Comparison of ENCODE assay signal across 10 cellular contexts in genomic region chr17:78828470-78829185, GRCh38. TPM values are rescaled to one million over a fixed set of nuclear protein-coding genes. Genes with fewer than 3 reads are reported as not detected.
A peak's percentile ranks its signal among the peaks of the same experiment; 100 is the strongest.
DNase-seq lines count a peak whose midpoint lies in the region; ATAC-seq and TF ChIP-seq lines count a peak whose summit lies in the region.
"Had no signal": no experiment of that assay in that cellular context is flagged by ENCODE, and none has a peak within 500 bp of the region (broad histone marks: within the 10 kb centered on the region; RNA-seq: fewer than 3 reads in every experiment).

No MANE protein-coding gene starts in this region.

- H3K4me1 Mint-ChIP-seq in endodermal cell = peaks cover 2% of the 10 kb centered on the region

- BruUV-seq in OCI-LY7 (replicated peaks; lab: Mats Ljungman, UMichigan) = no TSS peak

- H3K9me3 Mint-ChIP-seq in endodermal cell = no peaks in the 10 kb centered on the region
- H3K9me3 Mint-ChIP-seq: stimulated activated naive CD8-positive, alpha-beta T cell treated with anti-CD3 and anti-CD28 coated beads, Interleukin-15, Interleukin-2, amounts not matched to agents 100 ng/mL and 50 ng/mL, for 24 hours had no signal

- TF ChIP-seq CTCF in OCI-LY7 (conservative IDR thresholded peaks at IDR 0.05; ENCODE audit: low read length) (peak; percentile 44), endodermal cell (conservative IDR thresholded peaks at IDR 0.05) (peak; percentile 51), upper lobe of left lung (IDR thresholded peaks at IDR 0.05) (no peak)

- H3K4me3 Mint-ChIP-seq in endodermal cell = no peak overlapping the region
- H3K4me3 Mint-ChIP-seq: stimulated activated naive CD8-positive, alpha-beta T cell treated with anti-CD3 and anti-CD28 coated beads, Interleukin-15, Interleukin-2, amounts not matched to agents 100 ng/mL and 50 ng/mL, for 24 hours had no signal

- H3K36me3 ChIP-seq in OCI-LY7 (ENCODE audit: insufficient read depth, low read length) (peaks cover 98% of the 10 kb centered on the region), endodermal cell (ENCODE audit: control insufficient read depth, insufficient read depth, low read length) (peaks cover 85% of the 10 kb centered on the region), upper lobe of left lung (peaks cover 54 to 100% (median 81%) of the 10 kb centered on the region in 4 donors)

- no peak for TF ChIP-seq POLR2A in upper lobe of left lung (IDR thresholded peaks at IDR 0.05)

- no peak overlapping the region for H3K4me2 ChIP-seq in OCI-LY7 (ENCODE audit: low read length)

- H3K4me1 ChIP-seq in OCI-LY7 (ENCODE audit: insufficient read depth, low read length, poor library complexity, severe bottlenecking) (no peaks in the 10 kb centered on the region), endodermal cell (ENCODE audit: control insufficient read depth, insufficient read depth, low read length) (no peaks in the 10 kb centered on the region), upper lobe of left lung (peaks cover 0 to 21% (median 0%) of the 10 kb centered on the region in 4 donors)

- no peak for TF ChIP-seq EP300 in upper lobe of left lung (IDR thresholded peaks at IDR 0.05)

- H3K9me3 ChIP-seq in OCI-LY7 (ENCODE audit: low read length) (no peaks in the 10 kb centered on the region), endodermal cell (ENCODE audit: control insufficient read depth, low read length) (no peaks in the 10 kb centered on the region), upper lobe of left lung (no peaks in the 10 kb centered on the region)

- peaks cover 8% of the 10 kb centered on the region; the same call in 1 of the 2 replicates for H3K79me2 ChIP-seq in OCI-LY7 (ENCODE audit: insufficient read depth, low read depth, low read length)

- H3K27ac ChIP-seq in OCI-LY7 (ENCODE audit: low read depth, low read length, poor library complexity, severe bottlenecking) (no peak overlapping the region), endodermal cell (ENCODE audit: low read depth, low read length) (no peak overlapping the region), upper lobe of left lung (no peak overlapping the region)

- intact Hi-C loops in OCI-LY7 (cut with micrococcal nuclease; ENCODE audit: unreplicated experiment) = no loop called here

- H3K27me3 ChIP-seq in endodermal cell (ENCODE audit: control insufficient read depth, insufficient read depth, low read length, poor library complexity, severe bottlenecking) = no peaks in the 10 kb centered on the region
- no peaks in the 10 kb centered on the region for H3K27me3 ChIP-seq in upper lobe of left lung

- H2AFZ ChIP-seq in OCI-LY7 (ENCODE audit: low read length) = no peak overlapping the region

- peak; percentile 37 to 41 for ATAC-seq in upper lobe of left lung (ENCODE audit: low FRiP score in 2 of 2)
- ATAC-seq in GM21786 (IDR thresholded peaks at IDR 0.05; ENCODE audit: unreplicated experiment) = no peak

- peaks cover 88% of the 10 kb centered on the region for H3K36me3 Mint-ChIP-seq in endodermal cell (ENCODE audit: low read depth)

- CTCF ChIA-PET in OCI-LY7 (lab: Charles Lee; ENCODE audit: unreplicated experiment) = no interaction called here

- no peaks in the 10 kb centered on the region for H3K9me2 ChIP-seq in OCI-LY7 (ENCODE audit: insufficient read depth, low read length)

- H3K9ac ChIP-seq in endodermal cell (ENCODE audit: extremely low read depth, low read length, poor library complexity, severe bottlenecking) = no peak overlapping the region

- POLR2A ChIA-PET in OCI-LY7 (lab: Charles Lee) = no interaction called here

- DNase-seq in stimulated activated CD4-positive, alpha-beta T cell treated with anti-CD3 and anti-CD28 coated beads, Interleukin-15, amount 100 ng/mL, for 24 hours = peak; percentile 27
- DNase-seq in stimulated activated CD4-positive, alpha-beta T cell treated with anti-CD3 and anti-CD28 coated beads, Interleukin-12 subunit alpha, Interleukin-12 subunit beta, amount 100 ng/mL, for 4 hours = no peak
- DNase-seq in OCI-LY7 (ENCODE audit: low spot score) = no peak
- DNase-seq in endodermal cell = peak; percentile 89
- no peak for DNase-seq in upper lobe of left lung
- no peak for DNase-seq in superior temporal gyrus (ENCODE audit: extremely low spot score)
- DNase-seq in epidermal melanocyte (ENCODE audit: insufficient read length, low spot score) = no peak
- DNase-seq: effector CD8-positive, alpha-beta T cell had no signal

- H3K4me3 ChIP-seq in OCI-LY7 (ENCODE audit: low read depth, low read length, poor library complexity, severe bottlenecking) = no peak overlapping the region
- no peak overlapping the region for H3K4me3 ChIP-seq in endodermal cell (ENCODE audit: low read length)
- H3K4me3 ChIP-seq in upper lobe of left lung = no peak overlapping the region

- 92 to 94% methylated on average over 11 to 14 of the region's 14 CpGs for WGBS in endodermal cell (ENCODE audit: insufficient coverage in 1 of 2, insufficient read length in 1 of 2), 2 experiments
- 91 to 93% methylated on average over 14 of the region's 14 CpGs for WGBS in upper lobe of left lung, 2 donors

- peaks cover 10% of the 10 kb centered on the region; the same call in 1 of the 2 replicates for H4K20me1 ChIP-seq in OCI-LY7 (ENCODE audit: insufficient read depth, low read length)

- no peaks in the 10 kb centered on the region for H3K27me3 Mint-ChIP-seq in endodermal cell (ENCODE audit: insufficient read depth)
- H3K27me3 Mint-ChIP-seq: stimulated activated naive CD8-positive, alpha-beta T cell treated with anti-CD3 and anti-CD28 coated beads, Interleukin-15, Interleukin-2, amounts not matched to agents 100 ng/mL and 50 ng/mL, for 24 hours had no signal

- H3K27ac Mint-ChIP-seq in endodermal cell = peak overlapping the region; percentile 37
- H3K27ac Mint-ChIP-seq: stimulated activated naive CD8-positive, alpha-beta T cell treated with anti-CD3 and anti-CD28 coated beads, Interleukin-15, Interleukin-2, amounts not matched to agents 100 ng/mL and 50 ng/mL, for 24 hours had no signal

RNA-seq across cellular contexts. Expression of gene USP36, which starts 12.0 kb away (rescaled TPM):
- 46.6 and 47.2 TPM in 2 replicates for total RNA-seq in OCI-LY7 (2014; rRNA removed; shearing (Covaris generic))
- total RNA-seq in OCI-LY7 (2022) (113 and 144 TPM in 2 replicates), endodermal cell (10 to 100 TPM; 57.1 to 62.5 TPM), upper lobe of left lung (10 to 100 TPM; 31.1 to 76.5 (median 55.4) TPM)
- polyA plus RNA-seq in endodermal cell (2013, experiment 1 of 2) = 22.4 TPM
- 26.5 TPM for polyA plus RNA-seq in endodermal cell (2013, experiment 2 of 2)

RNA-seq across cellular contexts. Expression of gene CYTH1, which starts 46.6 kb away (rescaled TPM):
- 73.0 and 88.1 TPM in 2 replicates for total RNA-seq in OCI-LY7 (2014; rRNA removed; shearing (Covaris generic))
- total RNA-seq in OCI-LY7 (2022) (148 and 156 TPM in 2 replicates), endodermal cell (10 to 100 TPM; 23.1 to 27.4 TPM), upper lobe of left lung (100 to 1,000 TPM; 113 to 295 (median 121) TPM)
- 20.3 TPM for polyA plus RNA-seq in endodermal cell (2013, experiment 1 of 2)
- 17.8 TPM for polyA plus RNA-seq in endodermal cell (2013, experiment 2 of 2)

Comparison
In these comparisons a context has a peak if more than half of its experiments do, and no peak if none do; other contexts are left out.
1. DNase-seq: peak in stimulated activated CD4-positive, alpha-beta T cell treated with anti-CD3 and anti-CD28 coated beads, Interleukin-15, amount 100 ng/mL, for 24 hours (single experiment) and endodermal cell (single experiment); none in stimulated activated CD4-positive, alpha-beta T cell treated with anti-CD3 and anti-CD28 coated beads, Interleukin-12 subunit alpha, Interleukin-12 subunit beta, amount 100 ng/mL, for 4 hours (single experiment), OCI-LY7 (single experiment), upper lobe of left lung (0 of 2), superior temporal gyrus (single experiment) and epidermal melanocyte (single experiment).
2. CTCF ChIP-seq: peak in OCI-LY7 (single experiment) and endodermal cell (single experiment); none in upper lobe of left lung (0 of 6).